8 cellular contexts compared by ENCODE assay signal in genomic region chr4:106316773-106317409, GRCh38. TPM values are rescaled to one million over a fixed set of nuclear protein-coding genes. Genes with fewer than 3 reads are reported as not detected.
DNase-seq lines count a peak whose midpoint lies in the region; ATAC-seq and TF ChIP-seq lines count a peak whose summit lies in the region.

No MANE protein-coding gene starts in this region.

- no peaks in the 10 kb centered on the region for H3K27me3 ChIP-seq in SJCRH30
- no peaks in the 10 kb centered on the region for H3K27me3 ChIP-seq in iPS-15b (ENCODE audit: control insufficient read depth, insufficient read depth, low read length)
- H3K27me3 ChIP-seq in tibial nerve = no peaks in the 10 kb centered on the region

- H3K9ac ChIP-seq in iPS-15b (ENCODE audit: low read depth, low read length) = peak overlapping the region; percentile 98

- H3K27ac ChIP-seq in SJCRH30 (peak overlapping the region; percentile 98), tibial nerve (peak overlapping the region; percentile 80 to 95 (median 89))

- no peak for TF ChIP-seq CTCF in AG10803 (conservative IDR thresholded peaks at IDR 0.05; ENCODE audit: low read length)
- no peak for TF ChIP-seq CTCF in tibial nerve (IDR thresholded peaks at IDR 0.05)

- H3K36me3 ChIP-seq in SJCRH30 (peaks cover 6% of the 10 kb centered on the region; the same call in 1 of the 2 replicates), iPS-15b (ENCODE audit: control insufficient read depth, insufficient read depth, low read length) (no peaks in the 10 kb centered on the region), tibial nerve (peaks cover 0 to 15% (median 0%) of the 10 kb centered on the region in 3 donors)

- no peak for ATAC-seq in HG03196 (IDR thresholded peaks at IDR 0.05; ENCODE audit: unreplicated experiment)

- H3K4me1 ChIP-seq in SJCRH30 (peaks cover 11% of the 10 kb centered on the region), iPS-15b (ENCODE audit: control insufficient read depth, insufficient read depth, low read length) (no peaks in the 10 kb centered on the region), tibial nerve (peaks cover 0 to 64% (median 19%) of the 10 kb centered on the region in 4 donors)

- H3K4me3 ChIP-seq in AG10803 (ENCODE audit: low read length) = peak overlapping the region; percentile 93
- peak overlapping the region; percentile 72 for H3K4me3 ChIP-seq in SJCRH30
- H3K4me3 ChIP-seq in iPS-15b (ENCODE audit: low read depth, low read length) = peak overlapping the region; percentile 97
- peak overlapping the region; percentile 68 to 94 (median 90) for H3K4me3 ChIP-seq in tibial nerve

- TF ChIP-seq POLR2A in tibial nerve (IDR thresholded peaks at IDR 0.05) = no peak

- TF ChIP-seq EP300 in tibial nerve (IDR thresholded peaks at IDR 0.05) = no peak

- 5 to 6% methylated on average over 13 of the region's 13 CpGs for WGBS in tibial nerve, 2 donors

- H3K9me3 ChIP-seq in SJCRH30 (replicated peaks) (no peaks in the 10 kb centered on the region), iPS-15b (ENCODE audit: control insufficient read depth, insufficient read depth, low read length) (no peaks in the 10 kb centered on the region), tibial nerve (no peaks in the 10 kb centered on the region)

- no peak for DNase-seq in AG10803 (ENCODE audit: low read depth)
- DNase-seq in H4 (ENCODE audit: low spot score) = peak; percentile 2
- DNase-seq in SJCRH30 = peak in 1 of 2 experiments; percentile 23
- no peak for DNase-seq in tibial nerve (ENCODE audit: low spot score in 2 of 2)
- DNase-seq in activated effector memory CD4-positive, alpha-beta T cell treated with anti-CD3 and anti-CD28 coated beads, Interleukin-2, amount 50 U/mL, for 16 hours = no peak
- no peak for DNase-seq in HCEC 1CT

RNA-seq across cellular contexts. Expression of gene AIMP1, which starts 0.5 kb away (rescaled TPM):
- total RNA-seq in H4 (2014; rRNA removed; shearing (Covaris generic)) = 46.5 and 50.0 TPM in 2 replicates
- 32.6 and 35.4 TPM in 2 replicates for total RNA-seq in SJCRH30 (2014; rRNA removed; shearing (Covaris generic))
- 10 to 100 TPM; 19.3 to 26.7 (median 21.2) TPM for total RNA-seq in tibial nerve

RNA-seq across cellular contexts. Expression of gene TBCK, which starts 0.9 kb away (rescaled TPM):
- total RNA-seq in H4 (2014; rRNA removed; shearing (Covaris generic)) = 12.4 and 14.4 TPM in 2 replicates
- total RNA-seq in SJCRH30 (2014; rRNA removed; shearing (Covaris generic)) = 20.3 and 26.5 TPM in 2 replicates
- total RNA-seq in tibial nerve = 10 to 100 TPM; 46.5 to 55.3 (median 51.4) TPM

RNA-seq across cellular contexts. Expression of gene GIMD1, which starts 51.7 kb away (rescaled TPM):
- not detected in 2 replicates for total RNA-seq in H4 (2014; rRNA removed; shearing (Covaris generic))
- not detected in 2 replicates for total RNA-seq in SJCRH30 (2014; rRNA removed; shearing (Covaris generic))
- total RNA-seq in tibial nerve = not detected
